18 cellular contexts compared by ENCODE assay signal in the genomic region with DNA sequence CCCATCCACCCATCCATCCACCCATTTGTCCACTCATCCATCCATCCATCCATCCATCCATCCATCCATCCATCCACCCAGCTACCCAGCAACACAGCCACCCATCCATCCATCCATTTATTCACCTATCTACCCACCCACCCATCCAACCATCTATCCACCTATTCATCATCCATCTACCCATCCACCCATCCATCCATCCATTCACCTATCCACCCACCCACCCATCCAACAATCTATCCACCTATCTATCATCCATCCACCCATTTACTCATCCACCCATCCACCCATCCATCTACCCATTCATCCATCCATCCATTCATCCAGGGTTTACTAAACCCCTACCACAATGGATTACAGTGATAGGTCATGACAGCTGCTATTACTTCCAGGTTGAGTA. TPM values are rescaled to one million over a fixed set of nuclear protein-coding genes. Genes with fewer than 3 reads are reported as not detected.
"Had no signal": no experiment of that assay in that cellular context is flagged by ENCODE, and none has a peak within 500 bp of the region (broad histone marks: within the 10 kb centered on the region; RNA-seq: fewer than 3 reads in every experiment).

No MANE protein-coding gene starts in this region.

- H3K4me1 ChIP-seq: colonic mucosa had no signal

- ATAC-seq: stimulated activated naive B cell treated with anti-CD40 and anti-IgM and Interleukin-4, amounts not matched to agents 10 μg/mL and 1 μg/mL and 100 μg/mL, for 72 hours; stimulated activated naive CD8-positive, alpha-beta T cell treated with anti-CD3 and anti-CD28 coated beads, Interleukin-15, amount 100 ng/mL, for 72 hours had no signal

- H3K4me1 Mint-ChIP-seq: endodermal cell had no signal

- DNase-seq: colonic mucosa; effector CD4-positive, alpha-beta T cell; endodermal cell; foreskin melanocyte; head of caudate nucleus; mesendoderm; naive B cell; posterior cingulate gyrus; sigmoid colon; stimulated activated CD4-positive, alpha-beta T cell treated with anti-CD3 and anti-CD28 coated beads, Interleukin-2, amount 100 ng/mL, for 24 hours; stimulated activated CD4-positive, alpha-beta T cell treated with anti-CD3 and anti-CD28 coated beads, Interleukin-4, amount 100 ng/mL, for 4 hours; stimulated activated naive B cell treated with anti-CD40 and anti-IgM and Interleukin-4, amounts not matched to agents 10 μg/mL and 1 μg/mL and 100 μg/mL, for 72 hours; stimulated activated naive CD8-positive, alpha-beta T cell treated with anti-CD3 and anti-CD28 coated beads, Interleukin-15, amount 100 ng/mL, for 72 hours; testis had no signal

- H3K9me3 Mint-ChIP-seq: endodermal cell; stimulated activated naive CD8-positive, alpha-beta T cell treated with anti-CD3 and anti-CD28 coated beads, Interleukin-15, amount 100 ng/mL, for 72 hours had no signal

- H3K4me3 ChIP-seq: colonic mucosa, hepatocyte, sigmoid colon, skin epidermis, testis, tibial nerve had no signal

- H2AFZ ChIP-seq: hepatocyte had no signal

- H3K4me2 ChIP-seq: hepatocyte had no signal

- H3K27ac Mint-ChIP-seq: endodermal cell; stimulated activated naive B cell treated with anti-CD40 and anti-IgM and Interleukin-4, amounts not matched to agents 10 μg/mL and 1 μg/mL and 100 μg/mL, for 72 hours had no signal

- H3K9me3 ChIP-seq: colonic mucosa, sigmoid colon, testis, tibial nerve had no signal

- H3K36me3 ChIP-seq: colonic mucosa had no signal

- H3K27me3 ChIP-seq: colonic mucosa, hepatocyte, sigmoid colon, testis, tibial nerve had no signal

- H3K27me3 Mint-ChIP-seq: naive B cell; stimulated activated naive B cell treated with anti-CD40 and anti-IgM and Interleukin-4, amounts not matched to agents 10 μg/mL and 1 μg/mL and 100 μg/mL, for 72 hours; stimulated activated naive CD8-positive, alpha-beta T cell treated with anti-CD3 and anti-CD28 coated beads, Interleukin-15, amount 100 ng/mL, for 72 hours had no signal

- H3K4me3 Mint-ChIP-seq: endodermal cell; naive B cell; stimulated activated naive B cell treated with anti-CD40 and anti-IgM and Interleukin-4, amounts not matched to agents 10 μg/mL and 1 μg/mL and 100 μg/mL, for 72 hours; stimulated activated naive CD8-positive, alpha-beta T cell treated with anti-CD3 and anti-CD28 coated beads, Interleukin-15, amount 100 ng/mL, for 72 hours had no signal

RNA-seq across cellular contexts. Expression of gene SERPINB1, which starts 7.4 kb away (rescaled TPM):
- polyA plus RNA-seq: neural cell had no signal
